In the genomic region with DNA sequence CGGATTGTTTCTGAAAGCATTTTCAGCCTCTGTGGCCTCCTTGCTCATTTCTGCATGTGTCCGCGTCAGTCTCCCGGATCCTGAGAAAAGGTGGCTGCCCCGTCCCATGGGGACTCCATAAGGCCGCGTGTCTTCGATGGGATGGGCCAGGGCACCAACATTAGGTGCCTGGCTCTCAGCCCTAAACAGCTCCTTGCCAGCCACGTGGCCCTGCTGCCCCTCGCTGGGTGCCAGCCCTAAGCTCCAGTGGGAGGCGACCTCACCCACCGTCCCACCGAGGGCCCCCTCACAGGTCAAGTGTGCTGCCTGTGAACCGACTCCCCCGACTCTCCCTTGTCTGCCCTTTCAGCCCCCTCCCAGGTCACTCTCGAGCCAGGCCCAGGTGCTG, we compare ENCODE assay signal across 8 cellular contexts. TPM values are rescaled to one million over a fixed set of nuclear protein-coding genes. Genes with fewer than 3 reads are reported as not detected.
A peak's percentile ranks its signal among the peaks of the same experiment; 100 is the strongest.
DNase-seq lines count a peak whose midpoint lies in the region; ATAC-seq, FAIRE-seq and TF ChIP-seq lines count a peak whose summit lies in the region.

No MANE protein-coding gene starts in this region.

- H3K27me3 ChIP-seq in GM12878 (replicated peaks in 1 of 2; ENCODE audit: control insufficient read depth in 2 of 2, insufficient read depth in 2 of 2, low read length in 1 of 2), result no peaks in the 10 kb centered on the region
- no peaks in the 10 kb centered on the region for H3K27me3 ChIP-seq in lower lobe of right lung (ENCODE audit: low read depth)

- peaks cover 29% of the 10 kb centered on the region for H3K79me2 ChIP-seq in GM12878 (ENCODE audit: control insufficient read depth, insufficient read depth, low read length)

- CTCF ChIA-PET in GM12878 (lab: Yijun Ruan, JAX), result interaction anchor here (0.6 to 1.3 kb wide), 2 partner anchors 18 to 22 kb away, joined by 3 read pairs; no protein-coding TSS in a partner anchor

- SMC1A ChIA-PET in GM12878 (lab: Charles Lee; ENCODE audit: uncharacterized antibody, unreplicated experiment), result interaction anchor here (1.5 kb wide), 1 partner anchor 25 kb away, joined by 5 read pairs; no protein-coding TSS in a partner anchor

- in situ Hi-C loops in GM12878 (cut with MboI), result no loop called here

- POLR2A ChIA-PET in GM12878 (lab: Charles Lee), result interaction anchor here (0.5 to 1.8 kb wide), 3 partner anchors 21 to 58 kb away, joined by 4 to 5 read pairs (median 4); no protein-coding TSS in a partner anchor

- H3K4me3 ChIP-seq in GM12878 (peak overlapping the region; percentile 93), lower lobe of right lung (peak overlapping the region; percentile 97), urinary bladder (ENCODE audit: low read depth, low read length) (peak overlapping the region; percentile 74)

- peaks cover 1 to 8% of the 10 kb centered on the region in 2 experiments for H3K36me3 ChIP-seq in GM12878 (ENCODE audit: control insufficient read depth in 2 of 2, insufficient read depth in 2 of 2, low read length in 1 of 2)
- peaks cover 43% of the 10 kb centered on the region for H3K36me3 ChIP-seq in lower lobe of right lung
- peaks cover 1% of the 10 kb centered on the region for H3K36me3 ChIP-seq in urinary bladder (ENCODE audit: insufficient read depth)

- TF ChIP-seq RAD21 in GM12878 (IDR thresholded peaks at IDR 0.05; ENCODE audit: insufficient read depth, low read depth, low read length), result no peak

- 3% methylated on average over 16 of the region's 16 CpGs for WGBS in GM12878 (ENCODE audit: insufficient coverage, insufficient replicate concordance, low lambda C conversion rate, missing lambda C conversion rate)
- 18% methylated on average over 16 of the region's 16 CpGs for WGBS in urinary bladder

- no peak for TF ChIP-seq EP300 in GM12878 (IDR thresholded peaks at IDR 0.05; ENCODE audit: borderline replicate concordance in 1 of 2, control insufficient read depth in 1 of 2, low read depth in 2 of 2, low read length in 2 of 2)

- peak overlapping the region; percentile 100 for H3K4me2 ChIP-seq in GM12878 (ENCODE audit: control insufficient read depth, insufficient read depth)

- RAD21 ChIA-PET in GM12878 (lab: Charles Lee; ENCODE audit: unreplicated experiment), result no interaction called here

- no peak for TF ChIP-seq POLR2A in GM12878 (IDR thresholded peaks at IDR 0.05; ENCODE audit: low read depth, low read length)

- TF ChIP-seq CTCF in C4-2B (conservative IDR thresholded peaks at IDR 0.05), result no peak
- no peak for TF ChIP-seq CTCF in GM12878 (IDR thresholded peaks at IDR 0.05 in 2 of 3, conservative IDR thresholded peaks at IDR 0.05 in 1 of 3; ENCODE audit: control insufficient read depth in 2 of 3, extremely low read depth in 1 of 3, insufficient read depth in 1 of 3, low read depth in 3 of 3, low read length in 3 of 3)
- no peak for TF ChIP-seq CTCF in lower lobe of right lung (IDR thresholded peaks at IDR 0.05)

- H3K4me1 ChIP-seq in GM12878 (ENCODE audit: control insufficient read depth, insufficient read depth, low read length), result peaks cover 19% of the 10 kb centered on the region
- peaks cover 58% of the 10 kb centered on the region for H3K4me1 ChIP-seq in lower lobe of right lung
- no peaks in the 10 kb centered on the region for H3K4me1 ChIP-seq in urinary bladder (ENCODE audit: insufficient read depth)

- H4K20me1 ChIP-seq in GM12878 (ENCODE audit: control insufficient read depth, insufficient read depth), result no peaks in the 10 kb centered on the region

- no TSS peak for BruUV-seq in GM12878 (replicated peaks; lab: Mats Ljungman, UMichigan)

- no peak for FAIRE-seq in GM12878 (lab: Jason Lieb, UNC)

- H3K27ac ChIP-seq in C4-2B (peak overlapping the region; percentile 88), GM12878 (ENCODE audit: control insufficient read depth, insufficient read depth) (peak overlapping the region; percentile 75), lower lobe of right lung (peak overlapping the region; percentile 98), urinary bladder (ENCODE audit: low read depth) (peak overlapping the region; percentile 94)

- DNase-seq in GM12878 (ENCODE audit: low read depth, low spot score), result no peak
- no peak for DNase-seq in lower lobe of right lung
- DNase-seq in GM03348 (ENCODE audit: low spot score), result no peak
- no peak for DNase-seq in SW 1271 (lab: John Stamatoyannopoulos, UW)
- no peak for DNase-seq in NK-92 treated with Interleukin-12 subunit alpha and Interleukin-12 subunit beta, amount 100 ng/mL, for 24 hours (lab: John Stamatoyannopoulos, UW)

- H3K9ac ChIP-seq in GM12878 (ENCODE audit: control insufficient read depth, insufficient read depth, low read length), result peak overlapping the region; percentile 70

- ATAC-seq in HG03280 (IDR thresholded peaks at IDR 0.05; ENCODE audit: unreplicated experiment) (peak; percentile 1), GM12878 (peak; percentile 10), lower lobe of right lung (peak; percentile 1)

- no peak overlapping the region; the same call in 1 of the 2 replicates for H2AFZ ChIP-seq in GM12878 (ENCODE audit: control insufficient read depth, low read depth, low read length)

- intact Hi-C loops in GM12878 (cut with micrococcal nuclease; ENCODE audit: unreplicated experiment) (no loop called here), lower lobe of right lung (cut with DNase I) (no loop called here)

- H3K9me3 ChIP-seq in GM12878 (replicated peaks; ENCODE audit: control insufficient read depth, insufficient read depth, low read length), result no peaks in the 10 kb centered on the region
- H3K9me3 ChIP-seq in lower lobe of right lung, result no peaks in the 10 kb centered on the region

RNA-seq across cellular contexts. Expression of a gene that starts 0.9 kb away (rescaled TPM):
- total RNA-seq in GM12878 (2013; cell fraction: nucleolus; rRNA removed), result 144 and 151 TPM in 2 replicates
- total RNA-seq in GM12878 (2014; rRNA removed), result 25.2 and 26.6 TPM in 2 replicates
- 23.3 and 23.5 TPM in 2 replicates for total RNA-seq in GM12878 (2014; rRNA removed; fragmentation: Illumina TruSeq; extraction: Trizol)
- total RNA-seq in GM12878 (2021), result 36.1 and 45.1 TPM in 2 replicates
- 16.0 TPM for polyA plus RNA-seq in GM12878 (2011; ENCODE audit: low read depth)
- polyA plus RNA-seq in GM12878 (2011; rRNA removed), result 39.9 and 53.9 TPM in 2 replicates
- 37.9 and 49.1 TPM in 2 replicates for polyA plus RNA-seq in GM12878 (2011; cell fraction: cytosol; rRNA removed)
- polyA plus RNA-seq in GM12878 (2011; cell fraction: nucleus; rRNA removed), result 213 and 242 TPM in 2 replicates
- polyA plus RNA-seq in GM12878 (2012), result 34.1 and 38.8 TPM in 2 replicates
- 17.3 and 22.9 TPM in 2 replicates for polyA plus RNA-seq in GM12878 (2014; fragmentation: Illumina TruSeq; extraction: Trizol)
- polyA plus RNA-seq in GM12878 (2014; fragmentation: Nextera tagmentation; extraction: Ambion mirVana), result 1 to 10 TPM; 4.5 to 7.9 TPM
- 40.6 and 42.3 TPM in 2 replicates for polyA plus RNA-seq in GM12878 (2014; rRNA removed)
- 10 to 100 TPM; 26.0 to 29.0 TPM for polyA plus RNA-seq in GM12878 (2016; fragmentation: Nextera tagmentation; extraction: Ambion mirVana)
- 63.2 and 88.8 TPM in 2 replicates for polyA minus RNA-seq in GM12878 (2011; rRNA and poly(A)+ RNA removed)
- 9.1 and 13.4 TPM in 2 replicates for polyA minus RNA-seq in GM12878 (2011; cell fraction: cytosol; rRNA and poly(A)+ RNA removed)
- 79.1 and 138 TPM in 2 replicates for polyA minus RNA-seq in GM12878 (2011; cell fraction: nucleus; rRNA and poly(A)+ RNA removed)
- total RNA-seq in lower lobe of right lung, result 101 TPM
- total RNA-seq in urinary bladder, result 49.1 TPM
- polyA plus RNA-seq in urinary bladder, result 40.3 TPM

RNA-seq across cellular contexts. Expression of a gene that starts 27.4 kb away (rescaled TPM):
- 21.9 and 24.9 TPM in 2 replicates for total RNA-seq in GM12878 (2013; cell fraction: nucleolus; rRNA removed)
- total RNA-seq in GM12878 (2014; rRNA removed), result 120 and 134 TPM in 2 replicates
- total RNA-seq in GM12878 (2014; rRNA removed; fragmentation: Illumina TruSeq; extraction: Trizol), result 167 and 175 TPM in 2 replicates
- 311 and 330 TPM in 2 replicates for total RNA-seq in GM12878 (2021)
- polyA plus RNA-seq in GM12878 (2011; ENCODE audit: low read depth), result 118 TPM
- 193 and 198 TPM in 2 replicates for polyA plus RNA-seq in GM12878 (2011; rRNA removed)
- polyA plus RNA-seq in GM12878 (2011; cell fraction: cytosol; rRNA removed), result 148 and 169 TPM in 2 replicates
- polyA plus RNA-seq in GM12878 (2011; cell fraction: nucleus; rRNA removed), result 78.5 and 127 TPM in 2 replicates
- 119 and 164 TPM in 2 replicates for polyA plus RNA-seq in GM12878 (2012)
- 262 and 268 TPM in 2 replicates for polyA plus RNA-seq in GM12878 (2014; fragmentation: Illumina TruSeq; extraction: Trizol)
- 10 to 100 TPM; 42.3 to 77.6 TPM for polyA plus RNA-seq in GM12878 (2014; fragmentation: Nextera tagmentation; extraction: Ambion mirVana)
- 299 and 332 TPM in 2 replicates for polyA plus RNA-seq in GM12878 (2014; rRNA removed)
- 100 to 1,000 TPM; 269 to 302 TPM for polyA plus RNA-seq in GM12878 (2016; fragmentation: Nextera tagmentation; extraction: Ambion mirVana)
- 56.9 and 60.6 TPM in 2 replicates for polyA minus RNA-seq in GM12878 (2011; rRNA and poly(A)+ RNA removed)
- polyA minus RNA-seq in GM12878 (2011; cell fraction: cytosol; rRNA and poly(A)+ RNA removed), result 39.2 and 49.7 TPM in 2 replicates
- 21.6 and 37.5 TPM in 2 replicates for polyA minus RNA-seq in GM12878 (2011; cell fraction: nucleus; rRNA and poly(A)+ RNA removed)
- 102 TPM for total RNA-seq in lower lobe of right lung
- total RNA-seq in urinary bladder, result 46.3 TPM
- 109 TPM for polyA plus RNA-seq in urinary bladder

RNA-seq across cellular contexts. Expression of a gene that starts 44.6 kb away (rescaled TPM):
- total RNA-seq in GM12878 (2013; cell fraction: nucleolus; rRNA removed), result not detected in 2 replicates
- not detected in 2 replicates for total RNA-seq in GM12878 (2014; rRNA removed)
- not detected in 2 replicates for total RNA-seq in GM12878 (2014; rRNA removed; fragmentation: Illumina TruSeq; extraction: Trizol)
- total RNA-seq in GM12878 (2021), result not detected in 2 replicates
- not detected for polyA plus RNA-seq in GM12878 (2011; ENCODE audit: low read depth)
- polyA plus RNA-seq in GM12878 (2011; rRNA removed), result 0.04 TPM in 1 of 2 replicates, not detected in the other
- polyA plus RNA-seq in GM12878 (2011; cell fraction: cytosol; rRNA removed), result not detected in 2 replicates
- not detected in 2 replicates for polyA plus RNA-seq in GM12878 (2011; cell fraction: nucleus; rRNA removed)
- polyA plus RNA-seq in GM12878 (2012), result not detected in 2 replicates
- polyA plus RNA-seq in GM12878 (2014; fragmentation: Illumina TruSeq; extraction: Trizol), result not detected in 2 replicates
- not detected for polyA plus RNA-seq in GM12878 (2014; fragmentation: Nextera tagmentation; extraction: Ambion mirVana)
- not detected in 2 replicates for polyA plus RNA-seq in GM12878 (2014; rRNA removed)
- under 1 TPM in 1 of 2 experiments, not detected in 1; 0.07 TPM for polyA plus RNA-seq in GM12878 (2016; fragmentation: Nextera tagmentation; extraction: Ambion mirVana)
- polyA minus RNA-seq in GM12878 (2011; rRNA and poly(A)+ RNA removed), result not detected in 2 replicates
- not detected in 2 replicates for polyA minus RNA-seq in GM12878 (2011; cell fraction: cytosol; rRNA and poly(A)+ RNA removed)
- polyA minus RNA-seq in GM12878 (2011; cell fraction: nucleus; rRNA and poly(A)+ RNA removed), result not detected in 2 replicates
- not detected for total RNA-seq in lower lobe of right lung
- 0.16 TPM for total RNA-seq in urinary bladder
- not detected for polyA plus RNA-seq in urinary bladder
